ENCODE assay signal across 19 cellular contexts in genomic region chr11:17259931-17260499, GRCh38.
"Had no signal": no experiment of that assay in that cellular context is flagged by ENCODE, and none has a peak within 500 bp of the region (broad histone marks: within the 10 kb centered on the region; RNA-seq: fewer than 3 reads in every experiment).

No MANE protein-coding gene starts in this region.

- H3K36me3 Mint-ChIP-seq: immature natural killer cell had no signal

- H3K36me3 ChIP-seq: esophagus muscularis mucosa, spleen, suprapubic skin had no signal

- H3K27me3 ChIP-seq: dorsolateral prefrontal cortex, esophagus muscularis mucosa, spleen, suprapubic skin had no signal

- DNase-seq: activated CD4-positive, alpha-beta T cell treated with anti-CD3 and anti-CD28 coated beads, Interleukin-2, amount 50 U/mL, for 1 hour; activated CD8-positive, alpha-beta memory T cell treated with anti-CD3 and anti-CD28 coated beads for 24 hours; activated naive CD4-positive, alpha-beta T cell; dorsolateral prefrontal cortex; foreskin melanocyte; immature natural killer cell; left cardiac atrium; midbrain; psoas muscle; spleen; T-helper 9 cell had no signal

- H3K9me3 ChIP-seq: esophagus muscularis mucosa, psoas muscle, spleen, suprapubic skin had no signal

- H3K4me3 ChIP-seq: dorsolateral prefrontal cortex, esophagus muscularis mucosa, lung, psoas muscle, spleen, suprapubic skin had no signal

- H3K27ac Mint-ChIP-seq: activated T-helper 1 cell treated with anti-CD3 and anti-CD28 coated beads, Interleukin-12 subunit alpha, Interleukin-12 subunit beta, Interleukin-2, Interleukin-4 antibody, amounts not matched to agents 30 ng/mL and 10 ng/mL and 1 ng/mL, durations not matched to agents 14 hours and 24 hours and 36 hours; immature natural killer cell; stimulated activated naive CD8-positive, alpha-beta T cell treated with anti-CD3 and anti-CD28 coated beads, Interleukin-15, Interleukin-2, amounts not matched to agents 100 ng/mL and 50 ng/mL, for 24 hours had no signal

- FAIRE-seq: astrocyte had no signal

- H3K27me3 Mint-ChIP-seq: stimulated activated naive CD8-positive, alpha-beta T cell treated with anti-CD3 and anti-CD28 coated beads, Interleukin-15, Interleukin-2, amounts not matched to agents 100 ng/mL and 50 ng/mL, for 24 hours had no signal

- H3K4me1 ChIP-seq: esophagus muscularis mucosa, psoas muscle, spleen, suprapubic skin had no signal

- H3K27ac ChIP-seq: dorsolateral prefrontal cortex, esophagus muscularis mucosa, psoas muscle, spleen, suprapubic skin had no signal

- H3K9me3 Mint-ChIP-seq: activated T-helper 1 cell treated with anti-CD3 and anti-CD28 coated beads, Interleukin-12 subunit alpha, Interleukin-12 subunit beta, Interleukin-2, Interleukin-4 antibody, amounts not matched to agents 30 ng/mL and 10 ng/mL and 1 ng/mL, durations not matched to agents 14 hours and 24 hours and 36 hours; immature natural killer cell; stimulated activated naive CD8-positive, alpha-beta T cell treated with anti-CD3 and anti-CD28 coated beads, Interleukin-15, Interleukin-2, amounts not matched to agents 100 ng/mL and 50 ng/mL, for 24 hours had no signal

- H3K4me1 Mint-ChIP-seq: immature natural killer cell had no signal

- ATAC-seq: activated CD4-positive, CD25-positive, alpha-beta regulatory T cell treated with anti-CD3 and anti-CD28 coated beads, Interleukin-2, amount 50 U/mL, for 24 hours; left cardiac atrium; psoas muscle; sciatic nerve had no signal

- H3K4me3 Mint-ChIP-seq: activated T-helper 1 cell treated with anti-CD3 and anti-CD28 coated beads, Interleukin-12 subunit alpha, Interleukin-12 subunit beta, Interleukin-2, Interleukin-4 antibody, amounts not matched to agents 30 ng/mL and 10 ng/mL and 1 ng/mL, durations not matched to agents 14 hours and 24 hours and 36 hours; immature natural killer cell; stimulated activated naive CD8-positive, alpha-beta T cell treated with anti-CD3 and anti-CD28 coated beads, Interleukin-15, Interleukin-2, amounts not matched to agents 100 ng/mL and 50 ng/mL, for 24 hours had no signal
